In genomic region chr4:164945146-164945545, GRCh38 we compare ENCODE assay signal across 30 cellular contexts. TPM values are rescaled to one million over a fixed set of nuclear protein-coding genes. Genes with fewer than 3 reads are reported as not detected.
"Had no signal": no experiment of that assay in that cellular context is flagged by ENCODE, and none has a peak within 500 bp of the region (broad histone marks: within the 10 kb centered on the region; RNA-seq: fewer than 3 reads in every experiment).

No MANE protein-coding gene starts in this region.

- H3K9me3 Mint-ChIP-seq: activated B cell treated with CpG ODN at 0.5 μM for 24 hours; activated CD4-positive, alpha-beta memory T cell treated with anti-CD3 and anti-CD28 coated beads for 36 hours; activated naive CD4-positive, alpha-beta T cell treated with anti-CD3 and anti-CD28 coated beads for 36 hours; activated T-cell treated with anti-CD3 and anti-CD28 coated beads, Interleukin-2, amount 50 U/mL, for 4 hours; activated T-helper 1 cell treated with anti-CD3 and anti-CD28 coated beads, Interleukin-12 subunit alpha, Interleukin-12 subunit beta, Interleukin-2, Interleukin-4 antibody, amounts not matched to agents 30 ng/mL and 10 ng/mL and 1 ng/mL, durations not matched to agents 14 hours and 24 hours and 36 hours; T-helper 1 cell treated with Interleukin-12 subunit alpha and Interleukin-12 subunit beta and Interleukin-4 antibody, amounts not matched to agents 30 μg/mL and 1 μg/mL, for 36 hours; T-helper 2 cell treated with Interferon-gamma antibody and Interleukin-4, amounts not matched to agents 5 μg/mL and 100 μg/mL, for 36 hours had no signal

- H3K27ac ChIP-seq: PC-9, SJCRH30, SK-N-MC had no signal

- H3K4me1 ChIP-seq: SJCRH30 had no signal

- H3K4me3 ChIP-seq: MG63, PC-9, SJCRH30, SK-N-MC had no signal

- H3K36me3 ChIP-seq: MG63, SJCRH30 had no signal

- H3K9me3 ChIP-seq: MG63, SJCRH30 had no signal

- DNase-seq: activated B cell treated with CpG ODN at 0.5 μM for 24 hours; activated CD4-positive, alpha-beta memory T cell treated with anti-CD3 and anti-CD28 coated beads for 36 hours; activated CD4-positive, alpha-beta T cell treated with anti-CD3 and anti-CD28 coated beads for 4 hours; activated CD4-positive, alpha-beta T cell treated with anti-CD3 and anti-CD28 coated beads, Interleukin-2, amount 50 U/mL, for 1 hour; activated CD4-positive, CD25-positive, alpha-beta regulatory T cell treated with anti-CD3 and anti-CD28 coated beads, Interleukin-2, amount 50 U/mL, for 72 hours; activated CD8-positive, alpha-beta memory T cell treated with anti-CD3 and anti-CD28 coated beads, Interleukin-2, amount 50 U/mL, for 4 hours; activated gamma-delta T cell treated with Interleukin-2 at 50 U/mL for 16 hours; activated naive CD4-positive, alpha-beta T cell treated with anti-CD3 and anti-CD28 coated beads for 36 hours; activated T-cell treated with anti-CD3 and anti-CD28 coated beads for 4 hours; activated T-cell treated with anti-CD3 and anti-CD28 coated beads, Interleukin-2, amount 50 U/mL, for 4 hours; central memory CD4-positive, alpha-beta T cell; Kasumi-1; KG1; MG63; NCI-H1048; NCI-H1436 treated with DMSO at 0.1 percent for 48 hours; NCI-H1694 treated with DMSO at 0.1 percent for 48 hours; NCI-H2029; NCI-H345; NCI-H524 treated with DMSO at 0.1 percent for 48 hours; PC-9; SHP77; SJCRH30 had no signal

- H3K27me3 ChIP-seq: MG63, SJCRH30 had no signal

- H3K4me2 ChIP-seq: PC-9 had no signal

- H3K36me3 Mint-ChIP-seq: activated CD4-positive, alpha-beta memory T cell treated with anti-CD3 and anti-CD28 coated beads for 36 hours; activated naive CD4-positive, alpha-beta T cell treated with anti-CD3 and anti-CD28 coated beads, Interleukin-2, amount 50 U/mL, for 72 hours; brain had no signal

- ATAC-seq: activated naive CD4-positive, alpha-beta T cell treated with anti-CD3 and anti-CD28 coated beads, Interleukin-2, amount 50 U/mL, for 72 hours; activated T-cell treated with anti-CD3 and anti-CD28 coated beads, Interleukin-2, amount 50 U/mL, for 4 hours had no signal

- H2AFZ ChIP-seq: PC-9 had no signal

- H3K4me1 Mint-ChIP-seq: activated B cell treated with CpG ODN at 0.5 μM for 24 hours had no signal

- H3K27ac Mint-ChIP-seq: activated B cell treated with CpG ODN at 0.5 μM for 24 hours; activated CD4-positive, alpha-beta memory T cell treated with anti-CD3 and anti-CD28 coated beads for 36 hours; activated naive CD4-positive, alpha-beta T cell treated with anti-CD3 and anti-CD28 coated beads for 36 hours; activated naive CD4-positive, alpha-beta T cell treated with anti-CD3 and anti-CD28 coated beads, Interleukin-2, amount 50 U/mL, for 72 hours; activated T-helper 1 cell treated with anti-CD3 and anti-CD28 coated beads, Interleukin-12 subunit alpha, Interleukin-12 subunit beta, Interleukin-2, Interleukin-4 antibody, amounts not matched to agents 30 ng/mL and 10 ng/mL and 1 ng/mL, durations not matched to agents 14 hours and 24 hours and 36 hours; brain; T-helper 1 cell treated with Interleukin-12 subunit alpha and Interleukin-12 subunit beta and Interleukin-4 antibody, amounts not matched to agents 30 μg/mL and 1 μg/mL, for 36 hours; T-helper 2 cell treated with Interferon-gamma antibody and Interleukin-4, amounts not matched to agents 5 μg/mL and 100 μg/mL, for 36 hours had no signal

- H3K4me3 Mint-ChIP-seq: activated B cell treated with CpG ODN at 0.5 μM for 24 hours; activated CD4-positive, alpha-beta memory T cell treated with anti-CD3 and anti-CD28 coated beads for 36 hours; activated naive CD4-positive, alpha-beta T cell treated with anti-CD3 and anti-CD28 coated beads for 36 hours; activated T-cell treated with anti-CD3 and anti-CD28 coated beads, Interleukin-2, amount 50 U/mL, for 4 hours; activated T-helper 1 cell treated with anti-CD3 and anti-CD28 coated beads, Interleukin-12 subunit alpha, Interleukin-12 subunit beta, Interleukin-2, Interleukin-4 antibody, amounts not matched to agents 30 ng/mL and 10 ng/mL and 1 ng/mL, durations not matched to agents 14 hours and 24 hours and 36 hours; brain; T-helper 1 cell treated with Interleukin-12 subunit alpha and Interleukin-12 subunit beta and Interleukin-4 antibody, amounts not matched to agents 30 μg/mL and 1 μg/mL, for 36 hours; T-helper 2 cell treated with Interferon-gamma antibody and Interleukin-4, amounts not matched to agents 5 μg/mL and 100 μg/mL, for 36 hours had no signal

RNA-seq across cellular contexts. Expression of gene TRIM61, which starts 32.3 kb away (rescaled TPM):
- total RNA-seq: NCI-H460, SJCRH30 had no signal
